Comparison of ENCODE assay signal across 1 cellular context in genomic region chr1:153783233-153784190, GRCh38.
A peak's percentile ranks its signal among the peaks of the same experiment; 100 is the strongest.
TF ChIP-seq lines count a peak whose summit lies in the region.

No MANE protein-coding gene starts in this region.

TF ChIP-seq in HEK293, 187 proteins besides CTCF, POLR2A, EP300 and RAD21 (continued from another document and continues in another):
- TF ChIP-seq ZBTB26 (tag by site-specific recombination; optimal IDR thresholded peaks at IDR 0.05) (peak; percentile 73), ZNF624 (tag by site-specific recombination; IDR thresholded peaks at IDR 0.05) (no peak), ZNF501 (tag by site-specific recombination; IDR thresholded peaks at IDR 0.05) (peak; percentile 77), ZNF521 (tag by site-specific recombination; IDR thresholded peaks at IDR 0.05) (no peak), ZNF157 (tag by site-specific recombination; IDR thresholded peaks at IDR 0.05) (no peak), ZBTB44 (tag by site-specific recombination; IDR thresholded peaks at IDR 0.05) (0 out of 2 replicates have a peak, but pooled peaks have one; percentile 40), ZNF660 (tag by site-specific recombination; IDR thresholded peaks at IDR 0.05) (peak; percentile 80), ZNF18 (tag by site-specific recombination; IDR thresholded peaks at IDR 0.05) (no peak), ZNF639 (tag by site-specific recombination; IDR thresholded peaks at IDR 0.05) (peak; percentile 28; the same call in 1 of the 2 replicates), ZNF391 (tag by site-specific recombination; IDR thresholded peaks at IDR 0.05; ENCODE audit: borderline replicate concordance, low read depth) (peak; percentile 33; the same call in 1 of the 2 replicates), SP3 (tag by site-specific recombination; IDR thresholded peaks at IDR 0.05) (peak; percentile 80), ZBTB6 (tag by site-specific recombination; IDR thresholded peaks at IDR 0.05) (peak; percentile 29; the same call in 1 of the 2 replicates), SP7 (tag by site-specific recombination; IDR thresholded peaks at IDR 0.05) (peak; percentile 82), ZBTB21 (tag by site-specific recombination; IDR thresholded peaks at IDR 0.05) (0 out of 2 replicates have a peak, but pooled peaks have one; percentile 54), ZNF510 (tag by site-specific recombination; IDR thresholded peaks at IDR 0.05; ENCODE audit: insufficient replicate concordance) (no peak), WT1 (tag by site-specific recombination; IDR thresholded peaks at IDR 0.05) (peak; percentile 79), ZBTB8A (tag by site-specific recombination; IDR thresholded peaks at IDR 0.05) (peak; percentile 100), ZNF24 (tag by site-specific recombination; IDR thresholded peaks at IDR 0.05) (peak; percentile 54; the same call in 1 of the 2 replicates), ZBTB1 (tag by site-specific recombination; IDR thresholded peaks at IDR 0.05) (no peak), ZSCAN5A (tag by site-specific recombination; IDR thresholded peaks at IDR 0.05) (no peak), ZNF423 (tag by site-specific recombination; IDR thresholded peaks at IDR 0.05) (peak; percentile 66; the same call in 1 of the 2 replicates), ZNF692 (tag by site-specific recombination; IDR thresholded peaks at IDR 0.05) (peak; percentile 87), ZIC2 (tag by site-specific recombination; IDR thresholded peaks at IDR 0.05) (peak; percentile 86), ZSCAN16 (tag by site-specific recombination; IDR thresholded peaks at IDR 0.05) (no peak), ZNF202 (tag by site-specific recombination; IDR thresholded peaks at IDR 0.05; ENCODE audit: borderline replicate concordance) (no peak), ZBTB49 (tag by site-specific recombination; IDR thresholded peaks at IDR 0.05; ENCODE audit: low read depth) (no peak), TCF7L2 (IDR thresholded peaks at IDR 0.05; ENCODE audit: borderline replicate concordance, low read depth, low read length) (no peak), ZNF239 (tag by site-specific recombination; IDR thresholded peaks at IDR 0.05) (no peak), SCRT1 (tag by site-specific recombination; IDR thresholded peaks at IDR 0.05; ENCODE audit: borderline replicate concordance) (no peak), HOXA7 (CRISPR knock-in tag; IDR thresholded peaks at IDR 0.05; ENCODE audit: borderline replicate concordance) (no peak), GLIS1 (tag by site-specific recombination; IDR thresholded peaks at IDR 0.05) (peak; percentile 95), PRDM1 (tag by site-specific recombination; IDR thresholded peaks at IDR 0.05) (no peak), ZNF366 (tag by site-specific recombination; conservative IDR thresholded peaks at IDR 0.05) (peak; percentile 75), ZNF16 (tag by site-specific recombination; IDR thresholded peaks at IDR 0.05; ENCODE audit: low read depth) (no peak), ATF2 (tag by site-specific recombination; IDR thresholded peaks at IDR 0.05; ENCODE audit: low read depth) (no peak), KLF9 (tag by site-specific recombination; IDR thresholded peaks at IDR 0.05; ENCODE audit: low read depth) (peak; percentile 83), ZBTB7A (tag by site-specific recombination; IDR thresholded peaks at IDR 0.05; ENCODE audit: low read depth) (0 out of 2 replicates have a peak, but pooled peaks have one; percentile 47), ZFHX2 (tag by site-specific recombination; conservative IDR thresholded peaks at IDR 0.05) (peak; percentile 90), PRDM4 (tag by site-specific recombination; IDR thresholded peaks at IDR 0.05) (0 out of 2 replicates have a peak, but pooled peaks have one; percentile 25), FEZF1 (tag by site-specific recombination; IDR thresholded peaks at IDR 0.05) (peak; percentile 39), ZNF169 (tag by site-specific recombination; IDR thresholded peaks at IDR 0.05) (no peak), ZNF48 (tag by site-specific recombination; IDR thresholded peaks at IDR 0.05) (no peak), ZNF792 (tag by site-specific recombination; IDR thresholded peaks at IDR 0.05) (peak; percentile 78; the same call in 1 of the 2 replicates), ZNF449 (tag by site-specific recombination; IDR thresholded peaks at IDR 0.05) (no peak; the same call in none of the 2 replicates)
